Comparison of ENCODE assay signal across 8 cellular contexts in the genomic region with DNA sequence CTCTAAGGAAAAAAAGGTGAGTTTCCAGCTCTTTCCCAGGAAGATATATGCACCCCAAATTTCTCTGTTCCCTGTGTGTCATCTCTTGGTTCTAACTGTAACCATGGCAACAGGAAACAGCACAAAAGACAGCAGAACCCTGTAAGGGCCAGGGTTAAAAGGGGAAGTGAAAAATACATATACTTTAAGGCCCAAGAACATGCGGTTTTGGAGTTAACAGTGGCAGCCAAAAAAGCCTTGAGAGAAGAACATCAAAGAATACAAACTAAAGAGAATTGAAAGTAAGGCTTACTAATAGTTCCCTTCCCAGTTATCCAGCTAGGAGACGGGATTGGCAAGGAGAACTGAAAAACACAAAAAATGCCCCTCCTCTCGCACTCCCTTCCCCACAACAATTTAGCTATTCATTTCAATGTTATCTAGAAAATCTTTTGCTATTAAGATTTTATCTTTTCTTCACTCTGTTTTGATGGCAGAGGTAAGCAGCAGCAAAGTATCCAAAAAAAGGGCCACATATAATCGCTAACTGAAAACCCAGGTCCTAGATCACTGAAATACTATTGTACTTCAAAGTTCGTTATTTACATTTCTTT. TPM values are rescaled to one million over a fixed set of nuclear protein-coding genes. Genes with fewer than 3 reads are reported as not detected.
DNase-seq lines count a peak whose midpoint lies in the region; ATAC-seq and TF ChIP-seq lines count a peak whose summit lies in the region.

No MANE protein-coding gene starts in this region.

- peaks cover 9% of the 10 kb centered on the region for H3K4me1 ChIP-seq in osteoblast (ENCODE audit: insufficient read depth, low read length)

- H3K4me3 ChIP-seq in BJ (ENCODE audit: low read depth, low read length), result peak overlapping the region; percentile 95
- peak overlapping the region; percentile 98 for H3K4me3 ChIP-seq in SK-N-MC
- peak overlapping the region; percentile 71 for H3K4me3 ChIP-seq in osteoblast (ENCODE audit: insufficient read depth, low read length)

- H3K9ac ChIP-seq in SK-N-MC (ENCODE audit: insufficient read length), result peak overlapping the region; percentile 96

- H3K36me3 Mint-ChIP-seq in endothelial cell (ENCODE audit: low read depth, unreplicated experiment), result peaks cover 4% of the 10 kb centered on the region

- CTCF ChIA-PET in BJ (lab: Yijun Ruan, JAX), result interaction anchor here (0.6 to 3.8 kb wide), 4 partner anchors 10 to 176 kb away, joined by 3 to 15 read pairs (median 3); partner anchors contain the start of gene NXPH3

- H3K27me3 Mint-ChIP-seq in endothelial cell (ENCODE audit: unreplicated experiment), result peaks cover 6% of the 10 kb centered on the region

- H3K27me3 ChIP-seq in BJ (ENCODE audit: control insufficient read depth, insufficient read depth, low read length) (no peaks in the 10 kb centered on the region), osteoblast (ENCODE audit: insufficient read depth, low read length) (no peaks in the 10 kb centered on the region)

- H3K79me2 ChIP-seq in osteoblast (ENCODE audit: insufficient read depth, low read length), result peaks cover 56% of the 10 kb centered on the region

- ATAC-seq in GM18870 (IDR thresholded peaks at IDR 0.05; ENCODE audit: unreplicated experiment) (peak; percentile 66), HG03108 (IDR thresholded peaks at IDR 0.05; ENCODE audit: unreplicated experiment) (peak; percentile 52)

- H3K36me3 ChIP-seq in BJ (ENCODE audit: control insufficient read depth, insufficient read depth, low read length) (no peaks in the 10 kb centered on the region), SK-N-MC (ENCODE audit: insufficient read depth, low read length) (peaks cover 20% of the 10 kb centered on the region), osteoblast (ENCODE audit: insufficient read depth, low read length) (peaks cover 6% of the 10 kb centered on the region)

- H3K27ac ChIP-seq in SK-N-MC (peak overlapping the region; percentile 89; the same call in 1 of the 2 replicates), osteoblast (ENCODE audit: low read depth, low read length) (peak overlapping the region; percentile 84)

- peak overlapping the region; percentile 93 for H3K27ac Mint-ChIP-seq in endothelial cell (ENCODE audit: unreplicated experiment)

- peak overlapping the region; percentile 94 for H3K4me3 Mint-ChIP-seq in endothelial cell (ENCODE audit: unreplicated experiment)

- peak overlapping the region; percentile 90 for H3K4me2 ChIP-seq in osteoblast (ENCODE audit: insufficient read depth, low read length)

- no peak for TF ChIP-seq CTCF in BJ (IDR thresholded peaks at IDR 0.05; ENCODE audit: insufficient read depth, low read depth, low read length)
- TF ChIP-seq CTCF in endothelial cell (IDR thresholded peaks at IDR 0.05; ENCODE audit: unreplicated experiment), result no peak
- TF ChIP-seq CTCF in osteoblast (IDR thresholded peaks at IDR 0.05; ENCODE audit: extremely low read depth, low read depth, low read length), result no peak

- H2AFZ ChIP-seq in osteoblast (ENCODE audit: low read length), result no peak overlapping the region

- H3K4me1 Mint-ChIP-seq in endothelial cell (ENCODE audit: unreplicated experiment), result peaks cover 30% of the 10 kb centered on the region

- peaks cover 22% of the 10 kb centered on the region for H4K20me1 ChIP-seq in osteoblast (ENCODE audit: insufficient read depth, low read length)

- DNase-seq in BJ (ENCODE audit: low read depth) (no peak), SK-N-MC (ENCODE audit: low read depth, low spot score) (no peak), endothelial cell (ENCODE audit: low spot score) (no peak), osteoblast (ENCODE audit: insufficient read length, low spot score, missing footprints) (peak; percentile 22), SW480 (ENCODE audit: low spot score) (no peak), NCI-H2107 treated with DMSO at 0.1 percent for 48 hours (lab: John Stamatoyannopoulos, UW; ENCODE audit: unreplicated experiment) (no peak)

- H3K9me3 Mint-ChIP-seq in endothelial cell (ENCODE audit: unreplicated experiment), result no peaks in the 10 kb centered on the region

- POLR2A ChIA-PET in BJ (lab: Charles Lee), result no interaction called here

- no peaks in the 10 kb centered on the region for H3K9me3 ChIP-seq in SK-N-MC (ENCODE audit: low read depth, low read length)
- H3K9me3 ChIP-seq in osteoblast (ENCODE audit: low read depth, low read length), result no peaks in the 10 kb centered on the region

RNA-seq across cellular contexts. Expression of gene SPOP, which starts 1.5 kb away (rescaled TPM):
- 86.4 and 136 TPM in 2 replicates for polyA plus RNA-seq in BJ (2011; rRNA removed)
- 85.6 and 128 TPM in 2 replicates for polyA minus RNA-seq in BJ (2011; rRNA and poly(A)+ RNA removed)
- total RNA-seq in endothelial cell (ENCODE audit: unreplicated experiment) (55.6 TPM), osteoblast (55.7 and 61.6 TPM in 2 replicates)

RNA-seq across cellular contexts. Expression of gene SLC35B1, which starts 31.4 kb away (rescaled TPM):
- polyA plus RNA-seq in BJ (2011; rRNA removed), result 116 and 120 TPM in 2 replicates
- 49.7 and 69.7 TPM in 2 replicates for polyA minus RNA-seq in BJ (2011; rRNA and poly(A)+ RNA removed)
- total RNA-seq in endothelial cell (ENCODE audit: unreplicated experiment) (84.3 TPM), osteoblast (43.6 and 48.1 TPM in 2 replicates)
